Comparison of ENCODE assay signal across 9 cellular contexts in genomic region chr19:54168174-54168917, GRCh38. TPM values are rescaled to one million over a fixed set of nuclear protein-coding genes. Genes with fewer than 3 reads are reported as not detected.
A peak's percentile ranks its signal among the peaks of the same experiment; 100 is the strongest.
DNase-seq lines count a peak whose midpoint lies in the region; FAIRE-seq and TF ChIP-seq lines count a peak whose summit lies in the region.
"Had no signal": no experiment of that assay in that cellular context is flagged by ENCODE, and none has a peak within 500 bp of the region (broad histone marks: within the 10 kb centered on the region; RNA-seq: fewer than 3 reads in every experiment).

No MANE protein-coding gene starts in this region.

- no peak overlapping the region for H2AFZ ChIP-seq in parathyroid adenoma

- no peak overlapping the region for H3K4me3 Mint-ChIP-seq in type B pancreatic cell

- in situ Hi-C loops in SK-MEL-5 (cut with HindIII; ENCODE audit: low pct_unique_long_range_greater_than_20kb, low sequenced_read_pairs) = no loop called here

- H3K79me2 ChIP-seq in parathyroid adenoma = no peaks in the 10 kb centered on the region

- H3K36me3 Mint-ChIP-seq in type B pancreatic cell = peaks cover 3% of the 10 kb centered on the region

- no peaks in the 10 kb centered on the region for H3K4me1 ChIP-seq in parathyroid adenoma

- no peak overlapping the region for H3K27ac Mint-ChIP-seq in type B pancreatic cell

- TF ChIP-seq POLR2A in NB4 (IDR thresholded peaks at IDR 0.05; ENCODE audit: extremely low read depth, insufficient read length) = no peak

- no peak overlapping the region for H3K27ac ChIP-seq in parathyroid adenoma

- no peaks in the 10 kb centered on the region for H3K27me3 Mint-ChIP-seq in type B pancreatic cell

- no peak for FAIRE-seq in frontal cortex (lab: Jason Lieb, UNC)
- FAIRE-seq: A204.1 had no signal

- H3K36me3 ChIP-seq in parathyroid adenoma (ENCODE audit: control insufficient read depth, insufficient read depth, low read length) = no peaks in the 10 kb centered on the region

- no peak overlapping the region for H3K9ac ChIP-seq in parathyroid adenoma

- peaks cover 10% of the 10 kb centered on the region for H3K4me1 Mint-ChIP-seq in type B pancreatic cell (ENCODE audit: unreplicated experiment)

- no peaks in the 10 kb centered on the region for H3K27me3 ChIP-seq in parathyroid adenoma (ENCODE audit: control insufficient read depth, insufficient read depth, low read length)

- H3K9me3 ChIP-seq in parathyroid adenoma (ENCODE audit: control insufficient read depth, low read length) = no peaks in the 10 kb centered on the region

- DNase-seq in NCI-H1417 (lab: John Stamatoyannopoulos, UW) (peak; percentile 64 to 89 (median 81)), NCI-H1417 treated with DMSO at 0.1 percent for 48 hours (lab: John Stamatoyannopoulos, UW) (no peak), NB4 (ENCODE audit: low read depth) (peak; percentile 83), SK-MEL-5 (ENCODE audit: low read depth, low spot score) (peak; percentile 86), activated gamma-delta T cell treated with Interleukin-2 at 50 U/mL for 16 hours (peak; percentile 92), frontal cortex (ENCODE audit: low spot score in 2 of 2) (peak; percentile 82 to 95), type B pancreatic cell (ENCODE audit: extremely low spot score, unreplicated experiment) (peak; percentile 94)

- H3K9me3 Mint-ChIP-seq in type B pancreatic cell = no peaks in the 10 kb centered on the region

- H3K4me2 ChIP-seq in parathyroid adenoma (ENCODE audit: low read length) = no peak overlapping the region

- peak; percentile 59 for TF ChIP-seq CTCF in NB4 (IDR thresholded peaks at IDR 0.05; ENCODE audit: low read depth, low read length)
- TF ChIP-seq CTCF in parathyroid adenoma (IDR thresholded peaks at IDR 0.05) = peak; percentile 90
- peak; percentile 88 for TF ChIP-seq CTCF in type B pancreatic cell (conservative IDR thresholded peaks at IDR 0.05)

- H3K4me3 ChIP-seq in NB4 (ENCODE audit: low read depth, low read length) = no peak overlapping the region
- no peak overlapping the region for H3K4me3 ChIP-seq in parathyroid adenoma (ENCODE audit: low read depth, low read length)

RNA-seq across cellular contexts. Expression of gene TMC4, which starts 4.6 kb away (rescaled TPM):
- total RNA-seq in SK-MEL-5 (2014; rRNA removed; shearing (Covaris generic)) = not detected in 2 replicates
- polyA plus RNA-seq in SK-MEL-5 (2015; cell fraction: cytosol; rRNA removed) = 1.0 and 1.2 TPM in 2 replicates
- 1.1 TPM in 1 of 2 replicates, not detected in the other for polyA plus RNA-seq in SK-MEL-5 (2015; cell fraction: nucleus; rRNA removed)
- total RNA-seq in frontal cortex (not detected), type B pancreatic cell (ENCODE audit: low replicate concordance) (24.2 and 42.1 TPM in 2 replicates)

RNA-seq across cellular contexts. Expression of gene LENG1, which starts 8.8 kb away (rescaled TPM):
- total RNA-seq in SK-MEL-5 (2014; rRNA removed; shearing (Covaris generic)) = 10.6 and 10.8 TPM in 2 replicates
- 4.2 and 7.7 TPM in 2 replicates for polyA plus RNA-seq in SK-MEL-5 (2015; cell fraction: cytosol; rRNA removed)
- polyA plus RNA-seq in SK-MEL-5 (2015; cell fraction: nucleus; rRNA removed) = 2.0 and 2.1 TPM in 2 replicates
- total RNA-seq in frontal cortex (7.3 TPM), type B pancreatic cell (ENCODE audit: low replicate concordance) (6.6 and 7.5 TPM in 2 replicates)

RNA-seq across cellular contexts. Expression of gene MBOAT7, which starts 21.0 kb away (rescaled TPM):
- total RNA-seq in SK-MEL-5 (2014; rRNA removed; shearing (Covaris generic)) = 32.8 and 33.6 TPM in 2 replicates
- 95.9 and 138 TPM in 2 replicates for polyA plus RNA-seq in SK-MEL-5 (2015; cell fraction: cytosol; rRNA removed)
- polyA plus RNA-seq in SK-MEL-5 (2015; cell fraction: nucleus; rRNA removed) = 43.8 and 59.3 TPM in 2 replicates
- 18.3 TPM for total RNA-seq in frontal cortex
- 73.3 and 86.7 TPM in 2 replicates for total RNA-seq in type B pancreatic cell (ENCODE audit: low replicate concordance)

RNA-seq across cellular contexts. Expression of gene TSEN34, which starts 22.8 kb away (rescaled TPM):
- total RNA-seq in SK-MEL-5 (2014; rRNA removed; shearing (Covaris generic)) = 46.1 and 49.0 TPM in 2 replicates
- 77.5 and 89.8 TPM in 2 replicates for polyA plus RNA-seq in SK-MEL-5 (2015; cell fraction: cytosol; rRNA removed)
- 13.8 and 24.9 TPM in 2 replicates for polyA plus RNA-seq in SK-MEL-5 (2015; cell fraction: nucleus; rRNA removed)
- total RNA-seq in frontal cortex (33.4 TPM), type B pancreatic cell (ENCODE audit: low replicate concordance) (39.3 and 41.9 TPM in 2 replicates)

RNA-seq across cellular contexts. Expression of gene CNOT3, which starts 30.8 kb away (rescaled TPM):
- 5.4 and 7.7 TPM in 2 replicates for total RNA-seq in SK-MEL-5 (2014; rRNA removed; shearing (Covaris generic))
- polyA plus RNA-seq in SK-MEL-5 (2015; cell fraction: cytosol; rRNA removed) = 33.3 and 34.2 TPM in 2 replicates
- 24.5 and 40.0 TPM in 2 replicates for polyA plus RNA-seq in SK-MEL-5 (2015; cell fraction: nucleus; rRNA removed)
- total RNA-seq in frontal cortex (3.7 TPM), type B pancreatic cell (ENCODE audit: low replicate concordance) (55.4 and 72.9 TPM in 2 replicates)

Comparison
In these comparisons a context has a peak if more than half of its experiments do, and no peak if none do; other contexts are left out.
1. RNA of gene TMC4, which starts 4.6 kb away (total RNA-seq): 24.2 to 42.1 TPM in type B pancreatic cell; not detected in SK-MEL-5 and not detected in frontal cortex (single experiment); every median in the first group is over 10 times any median in the second.
2. Peak in every context shown above with its lines, with median percentiles within 50 percentile points of each other: CTCF ChIP-seq.